In genomic region chr17:2395258-2396170, GRCh38 we compare ENCODE assay signal across 8 cellular contexts. TPM values are rescaled to one million over a fixed set of nuclear protein-coding genes. Genes with fewer than 3 reads are reported as not detected.
DNase-seq lines count a peak whose midpoint lies in the region; ATAC-seq and TF ChIP-seq lines count a peak whose summit lies in the region.

No MANE protein-coding gene starts in this region.

- peaks cover 57% of the 10 kb centered on the region for H3K4me1 Mint-ChIP-seq in chondrocyte (ENCODE audit: low read depth)

- H3K27me3 ChIP-seq in BLaER1 treated with 17β-estradiol and CSF1 and Interleukin-3, amounts not matched to agents 10 nM and 100 nM = no peaks in the 10 kb centered on the region

- H3K4me1 ChIP-seq in BLaER1 treated with 17β-estradiol and CSF1 and Interleukin-3, amounts not matched to agents 10 nM and 100 nM = peaks cover 59 to 71% (median 66%) of the 10 kb centered on the region in 10 experiments
- peaks cover 44% of the 10 kb centered on the region for H3K4me1 ChIP-seq in mesodermal cell (ENCODE audit: control insufficient read depth, insufficient read depth, low read length, poor library complexity, severe bottlenecking)

- H3K4me2 ChIP-seq in BLaER1 treated with 17β-estradiol and CSF1 and Interleukin-3, amounts not matched to agents 10 nM and 100 nM = peak overlapping the region; percentile 97 to 100 (median 99)

- peak overlapping the region; percentile 84 to 100 (median 98) for H3K9ac ChIP-seq in BLaER1 treated with 17β-estradiol and CSF1 and Interleukin-3, amounts not matched to agents 10 nM and 100 nM

- no peaks in the 10 kb centered on the region for H3K9me3 Mint-ChIP-seq in chondrocyte (ENCODE audit: low read depth)

- H3K4me3 Mint-ChIP-seq in chondrocyte (ENCODE audit: unreplicated experiment) = peak overlapping the region; percentile 60

- peak; percentile 94 for DNase-seq in LNCaP clone FGC (ENCODE audit: low read depth)
- peak; percentile 89 for DNase-seq in chondrocyte (ENCODE audit: low spot score)
- no peak for DNase-seq in stimulated activated CD4-positive, alpha-beta T cell treated with anti-CD3 and anti-CD28 coated beads, Interleukin-2, amount 100 ng/mL, for 48 hours
- DNase-seq in amniotic stem cell (lab: John Stamatoyannopoulos, UW) = no peak
- DNase-seq in NAMALWA (ENCODE audit: low spot score) = no peak

- no peaks in the 10 kb centered on the region for H3K9me3 ChIP-seq in BLaER1 treated with 17β-estradiol and CSF1 and Interleukin-3, amounts not matched to agents 10 nM and 100 nM (replicated peaks in 1 of 11)
- H3K9me3 ChIP-seq in mesodermal cell (ENCODE audit: control insufficient read depth, low read length) = no peaks in the 10 kb centered on the region

- H3K27ac Mint-ChIP-seq in chondrocyte (ENCODE audit: unreplicated experiment) = peak overlapping the region; percentile 95

- peak overlapping the region; percentile 45 to 98 (median 85); a peak in 18 of 20 replicates for H3K4me3 ChIP-seq in BLaER1 treated with 17β-estradiol and CSF1 and Interleukin-3, amounts not matched to agents 10 nM and 100 nM
- H3K4me3 ChIP-seq in LNCaP clone FGC (ENCODE audit: low read depth, low read length) (no peak overlapping the region), mesodermal cell (ENCODE audit: extremely low read depth, insufficient read depth, low read length, poor library complexity, severe bottlenecking) (peak overlapping the region; percentile 24)

- no peak for ATAC-seq in HG03139 (IDR thresholded peaks at IDR 0.05; ENCODE audit: unreplicated experiment)

- WGBS in mesodermal cell (ENCODE audit: insufficient coverage in 2 of 2), 2 experiments = 79 to 87% methylated on average over 18 to 24 of the region's 28 CpGs

- H3K36me3 Mint-ChIP-seq in chondrocyte (ENCODE audit: low read depth) = no peaks in the 10 kb centered on the region

- peak overlapping the region; percentile 86 to 100 (median 98) for H3K27ac ChIP-seq in BLaER1 treated with 17β-estradiol and CSF1 and Interleukin-3, amounts not matched to agents 10 nM and 100 nM
- H3K27ac ChIP-seq in mesodermal cell (ENCODE audit: low read depth, low read length, severe bottlenecking) = peak overlapping the region; percentile 99

- peaks cover 0 to 6% (median under 1%) of the 10 kb centered on the region in 11 experiments; a peak in 3 of 22 replicates for H3K36me3 ChIP-seq in BLaER1 treated with 17β-estradiol and CSF1 and Interleukin-3, amounts not matched to agents 10 nM and 100 nM
- no peaks in the 10 kb centered on the region for H3K36me3 ChIP-seq in mesodermal cell (ENCODE audit: control insufficient read depth, insufficient read depth, low read length)

- H4K20me1 ChIP-seq in BLaER1 treated with 17β-estradiol and CSF1 and Interleukin-3, amounts not matched to agents 10 nM and 100 nM = peaks cover 4 to 59% (median 18%) of the 10 kb centered on the region in 11 experiments; a peak in 14 of 22 replicates

- no peaks in the 10 kb centered on the region for H3K27me3 Mint-ChIP-seq in chondrocyte (ENCODE audit: low read depth)

- TF ChIP-seq CTCF in LNCaP clone FGC (IDR thresholded peaks at IDR 0.05; ENCODE audit: control insufficient read depth, extremely low read depth, insufficient read depth) = peak; percentile 46
- peak; percentile 29 for TF ChIP-seq CTCF in chondrocyte (IDR thresholded peaks at IDR 0.05)

RNA-seq across cellular contexts. Expression of gene MNT, which starts 5.3 kb away (rescaled TPM):
- 22.7 to 29.8 TPM (median 29.4 TPM) in 3 replicates for total RNA-seq in chondrocyte
- 15.3 TPM for polyA plus RNA-seq in mesodermal cell (2013, experiment 1 of 2)
- 12.7 TPM for polyA plus RNA-seq in mesodermal cell (2013, experiment 2 of 2)

RNA-seq across cellular contexts. Expression of gene SGSM2, which starts 58.2 kb away (rescaled TPM):
- 43.2 to 52.6 TPM (median 43.2 TPM) in 3 replicates for total RNA-seq in chondrocyte
- polyA plus RNA-seq in mesodermal cell (2013, experiment 1 of 2) = 61.0 TPM
- polyA plus RNA-seq in mesodermal cell (2013, experiment 2 of 2) = 56.1 TPM

RNA-seq across cellular contexts. Expression of gene TSR1, which starts 59.3 kb away (rescaled TPM):
- 21.1 to 24.5 TPM (median 21.6 TPM) in 3 replicates for total RNA-seq in chondrocyte
- polyA plus RNA-seq in mesodermal cell (2013, experiment 1 of 2) = 31.3 TPM
- polyA plus RNA-seq in mesodermal cell (2013, experiment 2 of 2) = 24.1 TPM

Comparison
In these comparisons a context has a peak if more than half of its experiments do, and no peak if none do; other contexts are left out.
1. DNase-seq: peak in LNCaP clone FGC (single experiment) and chondrocyte (single experiment); none in stimulated activated CD4-positive, alpha-beta T cell treated with anti-CD3 and anti-CD28 coated beads, Interleukin-2, amount 100 ng/mL, for 48 hours (0 of 2), amniotic stem cell (single experiment) and NAMALWA (single experiment).